9 cellular contexts compared by ENCODE assay signal in the genomic region with DNA sequence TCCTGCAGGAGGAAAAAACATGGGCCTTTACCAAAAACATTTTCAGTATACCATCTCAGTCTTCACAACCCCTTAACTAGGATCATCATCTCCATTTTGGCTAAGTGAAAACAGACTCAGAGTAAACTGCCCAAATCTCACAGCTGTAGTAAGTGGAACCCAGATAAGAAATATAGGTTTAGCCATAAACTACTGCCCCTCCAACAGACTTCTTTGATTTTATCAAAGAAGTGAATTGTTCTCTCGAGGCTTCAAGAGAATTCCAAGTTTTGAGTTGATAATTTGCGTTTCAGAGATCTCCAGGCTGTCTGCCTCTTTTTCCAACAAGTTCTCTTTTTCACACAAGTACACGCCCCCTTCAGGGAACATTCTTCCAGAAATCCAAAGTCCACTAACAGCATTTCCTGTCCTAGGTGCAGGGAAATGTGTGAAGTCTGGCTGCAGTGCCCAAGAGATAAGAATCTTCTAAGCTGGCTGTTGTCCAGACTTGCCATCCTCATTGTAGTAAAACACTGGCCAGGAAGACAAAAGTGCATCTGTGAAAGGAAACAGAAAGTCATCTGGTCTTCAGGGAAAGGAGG. TPM values are rescaled to one million over a fixed set of nuclear protein-coding genes. Genes with fewer than 3 reads are reported as not detected.
DNase-seq lines count a peak whose midpoint lies in the region; ATAC-seq and TF ChIP-seq lines count a peak whose summit lies in the region.
"Had no signal": no experiment of that assay in that cellular context is flagged by ENCODE, and none has a peak within 500 bp of the region (broad histone marks: within the 10 kb centered on the region; RNA-seq: fewer than 3 reads in every experiment).

No MANE protein-coding gene starts in this region.

- no peak overlapping the region for H3K4me3 Mint-ChIP-seq in progenitor cell of endocrine pancreas (ENCODE audit: low read depth)

- H3K36me3 Mint-ChIP-seq in progenitor cell of endocrine pancreas (ENCODE audit: insufficient read depth): peaks cover 11% of the 10 kb centered on the region

- peaks cover 7% of the 10 kb centered on the region for H3K4me1 Mint-ChIP-seq in progenitor cell of endocrine pancreas (ENCODE audit: low read depth)

- DNase-seq in GF-D8 (lab: John Stamatoyannopoulos, UW): peak; percentile 20
- peak; percentile 94 for DNase-seq in RPMI7951 (ENCODE audit: low read depth)
- DNase-seq in fibroblast of peridontal ligament (ENCODE audit: extremely low read depth): peak; percentile 12
- no peak for DNase-seq in progenitor cell of endocrine pancreas (ENCODE audit: low spot score, unreplicated experiment)
- no peak for DNase-seq in SKM-1 treated with dmso at 0.1 percent for 144 hours (lab: John Stamatoyannopoulos, UW; ENCODE audit: unreplicated experiment)
- no peak for DNase-seq in NCI-H2171 treated with DMSO at 0.1 percent for 48 hours (lab: John Stamatoyannopoulos, UW)
- DNase-seq: NCI-H1930 had no signal

- peak; percentile 4 for TF ChIP-seq CTCF in progenitor cell of endocrine pancreas (IDR thresholded peaks at IDR 0.05; ENCODE audit: unreplicated experiment)

- no peaks in the 10 kb centered on the region for H3K9me3 Mint-ChIP-seq in progenitor cell of endocrine pancreas (ENCODE audit: low read depth)

- ATAC-seq in HG02571 (IDR thresholded peaks at IDR 0.05; ENCODE audit: unreplicated experiment) (no peak), GM19397 (IDR thresholded peaks at IDR 0.05; ENCODE audit: unreplicated experiment) (no peak)

- no peaks in the 10 kb centered on the region for H3K27me3 Mint-ChIP-seq in progenitor cell of endocrine pancreas

- H3K27ac Mint-ChIP-seq in progenitor cell of endocrine pancreas: peak overlapping the region; percentile 2

RNA-seq across cellular contexts. Expression of a gene that starts 30.8 kb away (rescaled TPM):
- 9.8 and 10.3 TPM in 2 replicates for total RNA-seq in RPMI7951 (2014; rRNA removed; shearing (Covaris generic))
- 14.2 and 16.4 TPM in 2 replicates for total RNA-seq in progenitor cell of endocrine pancreas

RNA-seq across cellular contexts. Expression of a gene that starts 32.6 kb away (rescaled TPM):
- total RNA-seq in RPMI7951 (2014; rRNA removed; shearing (Covaris generic)): 110 and 148 TPM in 2 replicates
- total RNA-seq in progenitor cell of endocrine pancreas: 23.2 and 27.0 TPM in 2 replicates

RNA-seq across cellular contexts. Expression of a gene that starts 47.5 kb away (rescaled TPM):
- total RNA-seq in RPMI7951 (2014; rRNA removed; shearing (Covaris generic)): not detected in 2 replicates
- 0.96 and 1.1 TPM in 2 replicates for total RNA-seq in progenitor cell of endocrine pancreas

Comparison
In these comparisons a context has a peak if more than half of its experiments do, and no peak if none do; other contexts are left out.
1. DNase-seq: peak in GF-D8 (single experiment), RPMI7951 (single experiment) and fibroblast of peridontal ligament (single experiment); none in progenitor cell of endocrine pancreas (single experiment), SKM-1 treated with dmso at 0.1 percent for 144 hours (single experiment) and NCI-H2171 treated with DMSO at 0.1 percent for 48 hours (single experiment).